In the genomic region with DNA sequence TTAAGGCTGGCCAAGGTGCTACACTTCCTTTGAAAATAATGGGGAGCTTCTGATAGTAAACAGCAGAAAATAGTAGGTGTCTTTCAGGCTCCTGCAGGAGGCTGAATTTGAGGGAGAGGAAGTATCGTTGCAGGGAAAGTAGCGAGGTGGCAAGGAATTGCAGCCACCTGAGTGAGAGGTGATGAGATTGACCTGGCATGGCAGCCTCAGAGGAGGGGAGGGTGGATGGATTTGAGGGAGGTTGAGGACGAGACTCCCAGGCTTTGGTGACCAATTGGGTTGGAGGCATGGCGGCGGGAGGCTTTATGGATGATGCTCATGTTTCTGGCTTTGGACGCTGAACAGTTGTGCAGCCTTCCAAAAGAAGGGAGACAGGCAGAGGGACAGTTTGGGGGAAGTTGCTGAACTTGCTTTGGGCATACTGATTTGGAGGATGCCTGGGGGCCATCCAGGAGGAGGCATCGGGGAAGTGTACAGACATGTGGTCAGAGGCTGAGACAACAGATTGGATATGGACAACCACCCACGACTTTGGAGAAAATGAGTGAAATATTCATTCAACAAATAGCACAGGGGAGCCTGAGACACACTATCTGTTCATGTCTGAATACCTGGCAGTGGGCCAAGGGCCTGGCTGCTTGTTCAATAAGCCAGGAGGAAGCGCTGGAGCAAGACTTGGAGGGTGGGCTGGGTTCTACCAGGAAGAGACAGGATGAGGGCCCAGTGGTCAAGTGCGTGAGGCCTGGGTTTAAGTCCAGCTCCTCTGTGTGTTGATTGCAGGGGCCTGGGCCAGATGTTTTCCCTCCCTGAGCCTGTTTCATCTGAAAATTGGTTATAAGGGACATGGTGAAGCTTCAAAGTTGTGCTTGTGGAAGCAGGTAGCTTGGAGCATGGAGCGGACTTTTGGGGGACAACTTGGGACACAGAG, we compare ENCODE assay signal across 1 cellular context.
TF ChIP-seq lines count a peak whose summit lies in the region.

No MANE protein-coding gene starts in this region.

TF ChIP-seq in HepG2, 621 proteins besides CTCF, POLR2A, EP300 and RAD21 (continued from another document and continues in another):
- TF ChIP-seq, protein P1, sequence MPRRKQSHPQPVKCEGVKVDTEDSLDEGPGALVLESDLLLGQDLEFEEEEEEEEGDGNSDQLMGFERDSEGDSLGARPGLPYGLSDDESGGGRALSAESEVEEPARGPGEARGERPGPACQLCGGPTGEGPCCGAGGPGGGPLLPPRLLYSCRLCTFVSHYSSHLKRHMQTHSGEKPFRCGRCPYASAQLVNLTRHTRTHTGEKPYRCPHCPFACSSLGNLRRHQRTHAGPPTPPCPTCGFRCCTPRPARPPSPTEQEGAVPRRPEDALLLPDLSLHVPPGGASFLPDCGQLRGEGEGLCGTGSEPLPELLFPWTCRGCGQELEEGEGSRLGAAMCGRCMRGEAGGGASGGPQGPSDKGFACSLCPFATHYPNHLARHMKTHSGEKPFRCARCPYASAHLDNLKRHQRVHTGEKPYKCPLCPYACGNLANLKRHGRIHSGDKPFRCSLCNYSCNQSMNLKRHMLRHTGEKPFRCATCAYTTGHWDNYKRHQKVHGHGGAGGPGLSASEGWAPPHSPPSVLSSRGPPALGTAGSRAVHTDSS (CRISPR knock-in tag; conservative IDR thresholded peaks at IDR 0.05), result no peak; the same call in 1 of the 2 replicates
- TF ChIP-seq MIER2 (CRISPR knock-in tag; IDR thresholded peaks at IDR 0.05) (no peak), SRF (IDR thresholded peaks at IDR 0.05; ENCODE audit: low read depth, low read length) (no peak), HMG20B (CRISPR knock-in tag; conservative IDR thresholded peaks at IDR 0.05) (no peak), KMT2B (CRISPR knock-in tag; IDR thresholded peaks at IDR 0.05) (no peak), SIN3A (IDR thresholded peaks at IDR 0.05; ENCODE audit: borderline replicate concordance, low read depth, low read length) (no peak), MED8 (CRISPR knock-in tag; IDR thresholded peaks at IDR 0.05; ENCODE audit: insufficient replicate concordance) (peak; percentile 76), TBX3 (IDR thresholded peaks at IDR 0.05; ENCODE audit: borderline replicate concordance) (no peak), HNRNPL (IDR thresholded peaks at IDR 0.05; ENCODE audit: low read depth, low read length) (no peak), NFRKB (IDR thresholded peaks at IDR 0.05) (no peak), MAFK (conservative IDR thresholded peaks at IDR 0.05 in 1 of 2, IDR thresholded peaks at IDR 0.05 in 1 of 2; ENCODE audit: low read length in 2 of 2) (no peak), ZFP36 (IDR thresholded peaks at IDR 0.05; ENCODE audit: borderline replicate concordance, low read depth, low read length, partially characterized antibody) (peak; percentile 94), SRSF1 (optimal IDR thresholded peaks at IDR 0.05; ENCODE audit: low read depth, low read length) (no peak), TCF12 (IDR thresholded peaks at IDR 0.05) (no peak), TCF12 (CRISPR knock-in tag; IDR thresholded peaks at IDR 0.05) (0 out of 2 replicates have a peak, but pooled peaks have one; percentile 22), ASH2L (IDR thresholded peaks at IDR 0.05; ENCODE audit: insufficient read length, low read depth, low read length) (no peak), GZF1 (CRISPR knock-in tag; IDR thresholded peaks at IDR 0.05) (no peak; the same call in 1 of the 2 replicates), TAF15 (IDR thresholded peaks at IDR 0.05; ENCODE audit: low read depth, low read length, poor library complexity, severe bottlenecking) (no peak), ZNF17 (CRISPR knock-in tag; IDR thresholded peaks at IDR 0.05) (0 out of 2 replicates have a peak, but pooled peaks have one; percentile 35), REXO4 (CRISPR knock-in tag; IDR thresholded peaks at IDR 0.05; ENCODE audit: borderline replicate concordance) (no peak), SKI (IDR thresholded peaks at IDR 0.05; ENCODE audit: partially characterized antibody) (no peak), ATAD3A (CRISPR knock-in tag; IDR thresholded peaks at IDR 0.05) (no peak), SATB2 (CRISPR knock-in tag; IDR thresholded peaks at IDR 0.05) (no peak), NFE2L1 (CRISPR knock-in tag; IDR thresholded peaks at IDR 0.05; ENCODE audit: borderline replicate concordance) (no peak)
- TF ChIP-seq, protein P2, sequence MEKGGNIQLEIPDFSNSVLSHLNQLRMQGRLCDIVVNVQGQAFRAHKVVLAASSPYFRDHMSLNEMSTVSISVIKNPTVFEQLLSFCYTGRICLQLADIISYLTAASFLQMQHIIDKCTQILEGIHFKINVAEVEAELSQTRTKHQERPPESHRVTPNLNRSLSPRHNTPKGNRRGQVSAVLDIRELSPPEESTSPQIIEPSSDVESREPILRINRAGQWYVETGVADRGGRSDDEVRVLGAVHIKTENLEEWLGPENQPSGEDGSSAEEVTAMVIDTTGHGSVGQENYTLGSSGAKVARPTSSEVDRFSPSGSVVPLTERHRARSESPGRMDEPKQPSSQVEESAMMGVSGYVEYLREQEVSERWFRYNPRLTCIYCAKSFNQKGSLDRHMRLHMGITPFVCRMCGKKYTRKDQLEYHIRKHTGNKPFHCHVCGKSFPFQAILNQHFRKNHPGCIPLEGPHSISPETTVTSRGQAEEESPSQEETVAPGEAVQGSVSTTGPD (CRISPR knock-in tag; IDR thresholded peaks at IDR 0.05), result peak; percentile 85
- TF ChIP-seq, protein P3, sequence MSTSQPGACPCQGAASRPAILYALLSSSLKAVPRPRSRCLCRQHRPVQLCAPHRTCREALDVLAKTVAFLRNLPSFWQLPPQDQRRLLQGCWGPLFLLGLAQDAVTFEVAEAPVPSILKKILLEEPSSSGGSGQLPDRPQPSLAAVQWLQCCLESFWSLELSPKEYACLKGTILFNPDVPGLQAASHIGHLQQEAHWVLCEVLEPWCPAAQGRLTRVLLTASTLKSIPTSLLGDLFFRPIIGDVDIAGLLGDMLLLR (CRISPR knock-in tag; IDR thresholded peaks at IDR 0.05), result peak; percentile 62; the same call in 1 of the 2 replicates
- TF ChIP-seq, protein P4, sequence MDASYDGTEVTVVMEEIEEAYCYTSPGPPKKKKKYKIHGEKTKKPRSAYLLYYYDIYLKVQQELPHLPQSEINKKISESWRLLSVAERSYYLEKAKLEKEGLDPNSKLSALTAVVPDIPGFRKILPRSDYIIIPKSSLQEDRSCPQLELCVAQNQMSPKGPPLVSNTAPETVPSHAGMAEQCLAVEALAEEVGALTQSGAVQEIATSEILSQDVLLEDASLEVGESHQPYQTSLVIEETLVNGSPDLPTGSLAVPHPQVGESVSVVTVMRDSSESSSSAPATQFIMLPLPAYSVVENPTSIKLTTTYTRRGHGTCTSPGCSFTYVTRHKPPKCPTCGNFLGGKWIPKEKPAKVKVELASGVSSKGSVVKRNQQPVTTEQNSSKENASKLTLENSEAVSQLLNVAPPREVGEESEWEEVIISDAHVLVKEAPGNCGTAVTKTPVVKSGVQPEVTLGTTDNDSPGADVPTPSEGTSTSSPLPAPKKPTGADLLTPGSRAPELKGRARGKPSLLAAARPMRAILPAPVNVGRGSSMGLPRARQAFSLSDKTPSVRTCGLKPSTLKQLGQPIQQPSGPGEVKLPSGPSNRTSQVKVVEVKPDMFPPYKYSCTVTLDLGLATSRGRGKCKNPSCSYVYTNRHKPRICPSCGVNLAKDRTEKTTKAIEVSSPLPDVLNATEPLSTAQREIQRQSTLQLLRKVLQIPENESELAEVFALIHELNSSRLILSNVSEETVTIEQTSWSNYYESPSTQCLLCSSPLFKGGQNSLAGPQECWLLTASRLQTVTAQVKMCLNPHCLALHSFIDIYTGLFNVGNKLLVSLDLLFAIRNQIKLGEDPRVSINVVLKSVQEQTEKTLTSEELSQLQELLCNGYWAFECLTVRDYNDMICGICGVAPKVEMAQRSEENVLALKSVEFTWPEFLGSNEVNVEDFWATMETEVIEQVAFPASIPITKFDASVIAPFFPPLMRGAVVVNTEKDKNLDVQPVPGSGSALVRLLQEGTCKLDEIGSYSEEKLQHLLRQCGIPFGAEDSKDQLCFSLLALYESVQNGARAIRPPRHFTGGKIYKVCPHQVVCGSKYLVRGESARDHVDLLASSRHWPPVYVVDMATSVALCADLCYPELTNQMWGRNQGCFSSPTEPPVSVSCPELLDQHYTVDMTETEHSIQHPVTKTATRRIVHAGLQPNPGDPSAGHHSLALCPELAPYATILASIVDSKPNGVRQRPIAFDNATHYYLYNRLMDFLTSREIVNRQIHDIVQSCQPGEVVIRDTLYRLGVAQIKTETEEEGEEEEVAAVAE (CRISPR knock-in tag; IDR thresholded peaks at IDR 0.05; ENCODE audit: borderline replicate concordance), result no peak
- TF ChIP-seq, protein P5, sequence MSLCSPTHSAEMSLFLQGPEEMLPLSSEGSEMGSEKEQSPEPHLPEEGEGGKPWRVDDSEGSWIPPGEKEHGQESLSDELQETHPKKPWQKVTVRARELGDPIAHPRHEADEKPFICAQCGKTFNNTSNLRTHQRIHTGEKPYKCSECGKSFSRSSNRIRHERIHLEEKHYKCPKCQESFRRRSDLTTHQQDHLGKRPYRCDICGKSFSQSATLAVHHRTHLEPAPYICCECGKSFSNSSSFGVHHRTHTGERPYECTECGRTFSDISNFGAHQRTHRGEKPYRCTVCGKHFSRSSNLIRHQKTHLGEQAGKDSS (CRISPR knock-in tag; IDR thresholded peaks at IDR 0.05; ENCODE audit: borderline replicate concordance, low read depth), result no peak
- TF ChIP-seq, protein P6, sequence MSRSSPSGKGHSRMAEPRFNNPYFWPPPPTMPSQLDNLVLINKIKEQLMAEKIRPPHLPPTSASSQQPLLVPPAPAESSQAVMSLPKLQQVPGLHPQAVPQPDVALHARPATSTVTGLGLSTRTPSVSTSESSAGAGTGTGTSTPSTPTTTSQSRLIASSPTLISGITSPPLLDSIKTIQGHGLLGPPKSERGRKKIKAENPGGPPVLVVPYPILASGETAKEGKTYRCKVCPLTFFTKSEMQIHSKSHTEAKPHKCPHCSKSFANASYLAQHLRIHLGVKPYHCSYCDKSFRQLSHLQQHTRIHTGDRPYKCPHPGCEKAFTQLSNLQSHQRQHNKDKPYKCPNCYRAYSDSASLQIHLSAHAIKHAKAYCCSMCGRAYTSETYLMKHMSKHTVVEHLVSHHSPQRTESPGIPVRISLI (CRISPR knock-in tag; IDR thresholded peaks at IDR 0.05; ENCODE audit: borderline replicate concordance), result no peak
- TF ChIP-seq, protein P7, sequence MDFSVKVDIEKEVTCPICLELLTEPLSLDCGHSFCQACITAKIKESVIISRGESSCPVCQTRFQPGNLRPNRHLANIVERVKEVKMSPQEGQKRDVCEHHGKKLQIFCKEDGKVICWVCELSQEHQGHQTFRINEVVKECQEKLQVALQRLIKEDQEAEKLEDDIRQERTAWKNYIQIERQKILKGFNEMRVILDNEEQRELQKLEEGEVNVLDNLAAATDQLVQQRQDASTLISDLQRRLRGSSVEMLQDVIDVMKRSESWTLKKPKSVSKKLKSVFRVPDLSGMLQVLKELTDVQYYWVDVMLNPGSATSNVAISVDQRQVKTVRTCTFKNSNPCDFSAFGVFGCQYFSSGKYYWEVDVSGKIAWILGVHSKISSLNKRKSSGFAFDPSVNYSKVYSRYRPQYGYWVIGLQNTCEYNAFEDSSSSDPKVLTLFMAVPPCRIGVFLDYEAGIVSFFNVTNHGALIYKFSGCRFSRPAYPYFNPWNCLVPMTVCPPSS (IDR thresholded peaks at IDR 0.05), result no peak
- TF ChIP-seq, protein P8, sequence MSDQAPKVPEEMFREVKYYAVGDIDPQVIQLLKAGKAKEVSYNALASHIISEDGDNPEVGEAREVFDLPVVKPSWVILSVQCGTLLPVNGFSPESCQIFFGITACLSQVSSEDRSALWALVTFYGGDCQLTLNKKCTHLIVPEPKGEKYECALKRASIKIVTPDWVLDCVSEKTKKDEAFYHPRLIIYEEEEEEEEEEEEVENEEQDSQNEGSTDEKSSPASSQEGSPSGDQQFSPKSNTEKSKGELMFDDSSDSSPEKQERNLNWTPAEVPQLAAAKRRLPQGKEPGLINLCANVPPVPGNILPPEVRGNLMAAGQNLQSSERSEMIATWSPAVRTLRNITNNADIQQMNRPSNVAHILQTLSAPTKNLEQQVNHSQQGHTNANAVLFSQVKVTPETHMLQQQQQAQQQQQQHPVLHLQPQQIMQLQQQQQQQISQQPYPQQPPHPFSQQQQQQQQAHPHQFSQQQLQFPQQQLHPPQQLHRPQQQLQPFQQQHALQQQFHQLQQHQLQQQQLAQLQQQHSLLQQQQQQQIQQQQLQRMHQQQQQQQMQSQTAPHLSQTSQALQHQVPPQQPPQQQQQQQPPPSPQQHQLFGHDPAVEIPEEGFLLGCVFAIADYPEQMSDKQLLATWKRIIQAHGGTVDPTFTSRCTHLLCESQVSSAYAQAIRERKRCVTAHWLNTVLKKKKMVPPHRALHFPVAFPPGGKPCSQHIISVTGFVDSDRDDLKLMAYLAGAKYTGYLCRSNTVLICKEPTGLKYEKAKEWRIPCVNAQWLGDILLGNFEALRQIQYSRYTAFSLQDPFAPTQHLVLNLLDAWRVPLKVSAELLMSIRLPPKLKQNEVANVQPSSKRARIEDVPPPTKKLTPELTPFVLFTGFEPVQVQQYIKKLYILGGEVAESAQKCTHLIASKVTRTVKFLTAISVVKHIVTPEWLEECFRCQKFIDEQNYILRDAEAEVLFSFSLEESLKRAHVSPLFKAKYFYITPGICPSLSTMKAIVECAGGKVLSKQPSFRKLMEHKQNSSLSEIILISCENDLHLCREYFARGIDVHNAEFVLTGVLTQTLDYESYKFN (CRISPR knock-in tag; conservative IDR thresholded peaks at IDR 0.05), result peak; percentile 70
- TF ChIP-seq, protein P9, sequence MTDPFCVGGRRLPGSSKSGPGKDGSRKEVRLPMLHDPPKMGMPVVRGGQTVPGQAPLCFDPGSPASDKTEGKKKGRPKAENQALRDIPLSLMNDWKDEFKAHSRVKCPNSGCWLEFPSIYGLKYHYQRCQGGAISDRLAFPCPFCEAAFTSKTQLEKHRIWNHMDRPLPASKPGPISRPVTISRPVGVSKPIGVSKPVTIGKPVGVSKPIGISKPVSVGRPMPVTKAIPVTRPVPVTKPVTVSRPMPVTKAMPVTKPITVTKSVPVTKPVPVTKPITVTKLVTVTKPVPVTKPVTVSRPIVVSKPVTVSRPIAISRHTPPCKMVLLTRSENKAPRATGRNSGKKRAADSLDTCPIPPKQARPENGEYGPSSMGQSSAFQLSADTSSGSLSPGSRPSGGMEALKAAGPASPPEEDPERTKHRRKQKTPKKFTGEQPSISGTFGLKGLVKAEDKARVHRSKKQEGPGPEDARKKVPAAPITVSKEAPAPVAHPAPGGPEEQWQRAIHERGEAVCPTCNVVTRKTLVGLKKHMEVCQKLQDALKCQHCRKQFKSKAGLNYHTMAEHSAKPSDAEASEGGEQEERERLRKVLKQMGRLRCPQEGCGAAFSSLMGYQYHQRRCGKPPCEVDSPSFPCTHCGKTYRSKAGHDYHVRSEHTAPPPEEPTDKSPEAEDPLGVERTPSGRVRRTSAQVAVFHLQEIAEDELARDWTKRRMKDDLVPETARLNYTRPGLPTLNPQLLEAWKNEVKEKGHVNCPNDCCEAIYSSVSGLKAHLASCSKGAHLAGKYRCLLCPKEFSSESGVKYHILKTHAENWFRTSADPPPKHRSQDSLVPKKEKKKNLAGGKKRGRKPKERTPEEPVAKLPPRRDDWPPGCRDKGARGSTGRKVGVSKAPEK (CRISPR knock-in tag; IDR thresholded peaks at IDR 0.05; ENCODE audit: borderline replicate concordance), result 0 out of 2 replicates have a peak, but pooled peaks have one; percentile 16
